ENCODE assay signal across 21 cellular contexts in the genomic region with DNA sequence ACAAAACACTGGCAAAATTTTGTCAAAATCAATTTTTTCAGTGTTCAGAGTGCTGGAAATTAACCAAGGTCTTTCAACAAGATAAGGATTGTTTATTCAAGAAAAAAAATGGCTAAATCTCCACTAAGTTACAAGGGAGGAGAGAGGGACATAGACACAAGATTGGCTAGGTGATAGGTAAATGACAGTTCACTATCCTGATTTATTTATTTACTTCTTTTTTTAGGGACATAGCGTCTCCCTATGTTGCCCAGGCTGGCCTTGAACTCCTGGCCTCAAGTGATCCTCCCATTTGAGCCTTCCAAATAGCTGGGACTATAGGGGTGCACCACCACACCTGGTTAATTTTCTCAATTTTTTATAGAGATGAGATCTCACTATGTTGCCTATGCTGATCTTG.
"Had no signal": no experiment of that assay in that cellular context is flagged by ENCODE, and none has a peak within 500 bp of the region (broad histone marks: within the 10 kb centered on the region; RNA-seq: fewer than 3 reads in every experiment).

No MANE protein-coding gene starts in this region.

- H3K4me1 ChIP-seq: foreskin keratinocyte had no signal

- H3K27me3 ChIP-seq: dorsolateral prefrontal cortex, heart left ventricle had no signal

- ATAC-seq: foreskin keratinocyte; gastroesophageal sphincter; heart left ventricle; left cardiac atrium; lower lobe of right lung; naive thymus-derived CD4-positive, alpha-beta T cell had no signal

- H3K4me3 Mint-ChIP-seq: mesothelial cell of epicardium; naive thymus-derived CD4-positive, alpha-beta T cell had no signal

- H3K36me3 ChIP-seq: esophagus muscularis mucosa, gastroesophageal sphincter, heart left ventricle, left ventricle myocardium inferior, lower lobe of right lung had no signal

- DNase-seq: dermis blood vessel endothelial cell; dorsolateral prefrontal cortex; effector CD4-positive, alpha-beta T cell; effector memory CD4-positive, alpha-beta T cell; foreskin keratinocyte; heart left ventricle; hippocampal formation; left cardiac atrium; left ventricle myocardium inferior; lower lobe of right lung; mesenchymal stem cell; naive thymus-derived CD4-positive, alpha-beta T cell had no signal

- H3K27ac ChIP-seq: coronary artery, dorsolateral prefrontal cortex, esophagus muscularis mucosa, foreskin keratinocyte, gastroesophageal sphincter, heart left ventricle, left ventricle myocardium inferior, lower lobe of right lung had no signal

- FAIRE-seq: colon, endothelial cell of umbilical vein, frontal cortex, islet of Langerhans, keratinocyte had no signal

- H3K27ac Mint-ChIP-seq: mesothelial cell of epicardium; naive thymus-derived CD4-positive, alpha-beta T cell had no signal

- H3K4me3 ChIP-seq: coronary artery, dorsolateral prefrontal cortex, esophagus muscularis mucosa, gastroesophageal sphincter, heart left ventricle, left ventricle myocardium inferior, lower lobe of right lung had no signal
